In genomic region chr6:27066381-27066780, GRCh38 we compare ENCODE assay signal across 17 cellular contexts.
DNase-seq lines count a peak whose midpoint lies in the region; ATAC-seq and TF ChIP-seq lines count a peak whose summit lies in the region.
"Had no signal": no experiment of that assay in that cellular context is flagged by ENCODE, and none has a peak within 500 bp of the region (broad histone marks: within the 10 kb centered on the region; RNA-seq: fewer than 3 reads in every experiment).

No MANE protein-coding gene starts in this region.

- no peaks in the 10 kb centered on the region for H3K27me3 ChIP-seq in H7 (ENCODE audit: control insufficient read depth, insufficient read depth, low read length)
- H3K27me3 ChIP-seq in iPS-20b (ENCODE audit: insufficient read depth, low read length), result no peaks in the 10 kb centered on the region
- H3K27me3 ChIP-seq in adrenal gland, result peaks cover under 1% of the 10 kb centered on the region
- no peaks in the 10 kb centered on the region for H3K27me3 ChIP-seq in left lung
- H3K27me3 ChIP-seq: BE2C had no signal

- intact Hi-C loops in adrenal gland (cut with DNase I) (no loop called here), left lung (cut with DNase I) (no loop called here)

- H3K9me3 ChIP-seq in iPS-20b (ENCODE audit: insufficient read depth, low read depth, low read length) (no peaks in the 10 kb centered on the region), adrenal gland (replicated peaks in 1 of 3) (no peaks in the 10 kb centered on the region), left lung (no peaks in the 10 kb centered on the region)
- H3K9me3 ChIP-seq: BE2C, HAP-1 had no signal

- no peak overlapping the region for H3K4me3 ChIP-seq in H7 (ENCODE audit: insufficient read depth, low read depth, low read length)
- peak overlapping the region; percentile 50 for H3K4me3 ChIP-seq in iPS-20b (ENCODE audit: low read length)
- H3K4me3 ChIP-seq in adrenal gland, result no peak overlapping the region
- no peak overlapping the region for H3K4me3 ChIP-seq in left lung
- H3K4me3 ChIP-seq: HAP-1 had no signal

- H3K9ac ChIP-seq in iPS-20b (ENCODE audit: low read depth, low read length), result no peak overlapping the region

- ATAC-seq in left lung, result no peak

- no peak for TF ChIP-seq CTCF in adrenal gland (IDR thresholded peaks at IDR 0.05)
- no peak for TF ChIP-seq CTCF in left lung (IDR thresholded peaks at IDR 0.05)

- TF ChIP-seq POLR2A in adrenal gland (IDR thresholded peaks at IDR 0.05), result no peak

- H3K4me1 ChIP-seq in iPS-20b (ENCODE audit: insufficient read depth, low read length), result peaks cover 7% of the 10 kb centered on the region
- no peaks in the 10 kb centered on the region for H3K4me1 ChIP-seq in adrenal gland (replicated peaks in 1 of 2)
- no peaks in the 10 kb centered on the region for H3K4me1 ChIP-seq in left lung
- H3K4me1 ChIP-seq: BE2C, HAP-1 had no signal

- H3K36me3 ChIP-seq in H7 (replicated peaks; ENCODE audit: control insufficient read depth, insufficient read depth, low read length) (no peaks in the 10 kb centered on the region), iPS-20b (ENCODE audit: insufficient read depth, low read depth, low read length) (no peaks in the 10 kb centered on the region), adrenal gland (replicated peaks in 1 of 2) (no peaks in the 10 kb centered on the region), left lung (no peaks in the 10 kb centered on the region)
- H3K36me3 ChIP-seq: BE2C, HAP-1 had no signal

- 44 to 58% (median 55%) methylated on average over 4 of the region's 4 CpGs for WGBS in adrenal gland, 4 donors

- H3K27ac ChIP-seq in angular gyrus (ENCODE audit: low read depth, low read length), result peak overlapping the region; percentile 83
- H3K27ac ChIP-seq in iPS-20b (ENCODE audit: low read length), result no peak overlapping the region
- H3K27ac ChIP-seq in adrenal gland, result no peak overlapping the region
- no peak overlapping the region for H3K27ac ChIP-seq in left lung

- DNase-seq in H7, result peak; percentile 15
- DNase-seq in superior temporal gyrus (ENCODE audit: extremely low spot score), result peak; percentile 19
- no peak for DNase-seq in adrenal gland
- DNase-seq in left lung, result no peak
- DNase-seq in T-helper 2 cell, result no peak
- DNase-seq: BE2C; CD4-positive, alpha-beta memory T cell; IMR-90; Kasumi-1; NCI-H1417 treated with DMSO at 0.1 percent for 48 hours; NCI-H2029 treated with DMSO at 0.1 percent for 48 hours; NCI-H524 treated with DMSO at 0.1 percent for 48 hours; OCI-M1; RPMI8226 had no signal

Comparison
In these comparisons a context has a peak if more than half of its experiments do, and no peak if none do; other contexts are left out.
1. DNase-seq: peak in H7 (single experiment) and superior temporal gyrus (single experiment); none in adrenal gland (0 of 7), left lung (0 of 2) and T-helper 2 cell (0 of 5).